ENCODE assay signal across 24 cellular contexts in the genomic region with DNA sequence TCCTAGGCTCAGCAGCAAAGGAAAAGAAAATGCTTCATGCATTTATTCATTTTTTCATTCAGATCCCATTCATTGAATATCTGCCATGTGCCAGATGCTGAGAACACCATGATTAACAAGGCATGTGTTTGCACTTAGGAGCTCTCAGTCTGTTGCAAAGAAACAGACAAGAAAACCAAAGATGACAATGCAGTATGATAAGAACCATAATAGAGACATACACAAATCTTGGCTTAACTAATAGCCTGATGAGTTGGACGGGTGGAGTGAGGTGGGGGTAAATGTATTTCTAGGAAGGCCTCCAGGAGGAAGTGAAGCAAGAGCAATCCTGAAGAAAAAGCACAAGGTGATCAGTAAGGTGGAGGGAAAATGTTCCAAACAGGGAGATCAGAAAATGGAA.
"Had no signal": no experiment of that assay in that cellular context is flagged by ENCODE, and none has a peak within 500 bp of the region (broad histone marks: within the 10 kb centered on the region; RNA-seq: fewer than 3 reads in every experiment).

No MANE protein-coding gene starts in this region.

- H3K4me1 ChIP-seq: esophagus muscularis mucosa, suprapubic skin, tibial nerve had no signal

- DNase-seq: activated CD4-positive, alpha-beta memory T cell treated with anti-CD3 and anti-CD28 coated beads for 36 hours; activated CD4-positive, alpha-beta T cell treated with anti-CD3 and anti-CD28 coated beads for 48 hours; activated CD8-positive, alpha-beta memory T cell treated with anti-CD3 and anti-CD28 coated beads, Interleukin-2, amount 50 U/mL, for 48 hours; activated gamma-delta T cell treated with Interleukin-2 at 50 U/mL for 16 hours; activated naive CD4-positive, alpha-beta T cell treated with anti-CD3 and anti-CD28 coated beads, Interleukin-2, amount 50 U/mL, for 16 hours; activated T-cell treated with anti-CD3 and anti-CD28 coated beads, Interleukin-2, amount 50 U/mL, for 24 hours; dermis blood vessel endothelial cell; effector CD4-positive, alpha-beta T cell; heart right ventricle; islet precursor cell; left ventricle myocardium inferior; mesendoderm; posterior cingulate gyrus; right cardiac atrium; stimulated activated CD4-positive, alpha-beta T cell treated with anti-CD3 and anti-CD28 coated beads, Interleukin-15, amount 100 ng/mL, for 24 hours; stimulated activated CD4-positive, alpha-beta T cell treated with anti-CD3 and anti-CD28 coated beads, Interleukin-2, amount 100 ng/mL, for 24 hours; stimulated activated naive CD4-positive, alpha-beta T cell; WERI-Rb-1 had no signal

- H3K9me3 ChIP-seq: esophagus muscularis mucosa, heart right ventricle, left ventricle myocardium inferior, suprapubic skin, tibial nerve had no signal

- H3K27me3 ChIP-seq: esophagus muscularis mucosa, heart right ventricle, suprapubic skin, tibial nerve had no signal

- H3K27ac ChIP-seq: esophagus muscularis mucosa, heart right ventricle, left ventricle myocardium inferior, suprapubic skin, tibial nerve, WERI-Rb-1 had no signal

- H3K4me3 ChIP-seq: esophagus muscularis mucosa, heart right ventricle, left ventricle myocardium inferior, lung, suprapubic skin, tibial nerve had no signal

- ATAC-seq: activated CD4-positive, CD25-positive, alpha-beta regulatory T cell treated with anti-CD3 and anti-CD28 coated beads, Interleukin-2, amount 50 U/mL, for 24 hours; heart right ventricle; natural killer cell treated with Interleukin-12 subunit alpha and Interleukin-12 subunit beta and Interleukin-15 and Interleukin-18, amount 100 ng/mL, for 72 hours; right cardiac atrium had no signal

- H3K36me3 ChIP-seq: esophagus muscularis mucosa, heart right ventricle, left ventricle myocardium inferior, suprapubic skin, tibial nerve, WERI-Rb-1 had no signal
